ENCODE assay signal across 11 cellular contexts in the genomic region with DNA sequence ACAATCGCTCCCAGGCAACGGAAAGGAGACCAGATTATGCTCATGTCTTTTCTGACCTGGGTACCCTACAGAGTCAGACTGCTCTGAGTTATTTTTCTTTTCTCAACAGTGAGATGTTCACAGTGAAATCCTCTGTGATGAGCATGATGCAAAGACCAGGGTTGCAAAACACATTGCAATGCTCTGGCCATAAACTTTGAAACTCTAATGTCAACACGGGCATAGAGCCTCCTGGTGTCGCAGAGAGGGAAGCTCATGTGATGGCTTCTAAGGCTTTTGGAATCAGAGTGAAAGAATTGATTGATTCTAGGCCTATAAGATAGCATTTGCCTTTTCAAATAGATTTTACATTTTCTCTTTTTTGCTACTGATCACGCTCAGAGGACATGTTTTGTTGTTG.
DNase-seq lines count a peak whose midpoint lies in the region; ATAC-seq and TF ChIP-seq lines count a peak whose summit lies in the region.
"Had no signal": no experiment of that assay in that cellular context is flagged by ENCODE, and none has a peak within 500 bp of the region (broad histone marks: within the 10 kb centered on the region; RNA-seq: fewer than 3 reads in every experiment).

No MANE protein-coding gene starts in this region.

- peak; percentile 7 for TF ChIP-seq CTCF in GM12873 (IDR thresholded peaks at IDR 0.05; ENCODE audit: insufficient read depth, low read depth, low read length, missing control alignments)
- TF ChIP-seq CTCF in retinal pigment epithelial cell (conservative IDR thresholded peaks at IDR 0.05; ENCODE audit: low read depth, low read length), result peak; percentile 24
- TF ChIP-seq CTCF in GM10266 (IDR thresholded peaks at IDR 0.05; ENCODE audit: control insufficient read depth, insufficient read depth, low read depth, missing control alignments), result no peak

- no peak for ATAC-seq in GM19397 (IDR thresholded peaks at IDR 0.05; ENCODE audit: unreplicated experiment)
- ATAC-seq: T-helper 17 cell had no signal

- DNase-seq in NCI-H226, result peak; percentile 26
- DNase-seq in fibroblast of gingiva (ENCODE audit: low read depth), result peak; percentile 78
- no peak for DNase-seq in retinal pigment epithelial cell (ENCODE audit: low read depth)
- no peak for DNase-seq in GM10266 (ENCODE audit: extremely low spot score)
- DNase-seq in ecto neural progenitor cell (ENCODE audit: low spot score), result no peak
- no peak for DNase-seq in DMS153 treated with DMSO at 0.1 percent for 48 hours (lab: John Stamatoyannopoulos, UW; ENCODE audit: unreplicated experiment)
- DNase-seq: left ventricle myocardium inferior, MM.1S, T-helper 17 cell had no signal

- H3K4me3 ChIP-seq in retinal pigment epithelial cell (ENCODE audit: low read length), result no peak overlapping the region
- H3K4me3 ChIP-seq: left ventricle myocardium inferior had no signal

Comparison
In these comparisons a context has a peak if more than half of its experiments do, and no peak if none do; other contexts are left out.
1. DNase-seq: peak in NCI-H226 (single experiment) and fibroblast of gingiva (single experiment); none in retinal pigment epithelial cell (single experiment), GM10266 (single experiment), ecto neural progenitor cell (single experiment) and DMS153 treated with DMSO at 0.1 percent for 48 hours (single experiment).